In the genomic region with DNA sequence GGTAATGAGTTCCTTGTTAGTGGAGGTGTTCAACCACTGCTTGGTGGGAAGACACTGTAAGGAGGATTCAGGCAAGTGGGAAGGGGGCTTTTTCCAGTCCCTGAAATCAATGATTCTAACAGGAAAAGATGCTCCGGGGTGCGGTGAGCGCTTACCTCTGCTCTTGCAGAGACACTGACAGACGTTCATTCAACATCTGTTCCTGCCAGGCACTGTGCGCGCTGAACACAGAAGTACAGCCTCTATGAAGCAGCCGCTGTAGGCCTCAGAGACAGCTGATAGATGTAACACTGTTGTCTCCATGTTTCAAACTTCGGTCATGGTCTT, we compare ENCODE assay signal across 8 cellular contexts. TPM values are rescaled to one million over a fixed set of nuclear protein-coding genes. Genes with fewer than 3 reads are reported as not detected.
A peak's percentile ranks its signal among the peaks of the same experiment; 100 is the strongest.
DNase-seq lines count a peak whose midpoint lies in the region; ATAC-seq and TF ChIP-seq lines count a peak whose summit lies in the region.

No MANE protein-coding gene starts in this region.

- ATAC-seq in HG03196 (IDR thresholded peaks at IDR 0.05; ENCODE audit: unreplicated experiment) (no peak), GM21360 (IDR thresholded peaks at IDR 0.05; ENCODE audit: unreplicated experiment) (no peak), GM19397 (IDR thresholded peaks at IDR 0.05; ENCODE audit: unreplicated experiment) (no peak)

- H3K9me3 ChIP-seq in ovary: no peaks in the 10 kb centered on the region

- no peak for TF ChIP-seq EP300 in ovary (IDR thresholded peaks at IDR 0.05)

- H3K4me1 ChIP-seq in ovary (ENCODE audit: insufficient read depth): peaks cover 4% of the 10 kb centered on the region

- TF ChIP-seq POLR2A in ovary (IDR thresholded peaks at IDR 0.05): no peak

- peak overlapping the region; percentile 79 to 90 for H3K27ac ChIP-seq in ovary

- no peaks in the 10 kb centered on the region for H3K36me3 ChIP-seq in ovary

- DNase-seq in DMS79 (lab: John Stamatoyannopoulos, UW) (peak; percentile 34), SK-N-DZ (ENCODE audit: low spot score) (peak; percentile 70), epithelial cell of esophagus (ENCODE audit: low read depth) (no peak), ovary (peak; percentile 27 to 44 (median 34)), GF-D8 (lab: John Stamatoyannopoulos, UW) (no peak)

- TF ChIP-seq CTCF in epithelial cell of esophagus (IDR thresholded peaks at IDR 0.05; ENCODE audit: insufficient read depth, low read depth, low read length, missing control alignments): no peak
- TF ChIP-seq CTCF in ovary (IDR thresholded peaks at IDR 0.05): no peak

- H3K27me3 ChIP-seq in ovary: no peaks in the 10 kb centered on the region

- WGBS in ovary, 3 donors: 83 to 92% (median 87%) methylated on average over 8 of the region's 8 CpGs

- H3K4me3 ChIP-seq in epithelial cell of esophagus (ENCODE audit: low read length) (peak overlapping the region; percentile 56), ovary (no peak overlapping the region)

- intact Hi-C loops in ovary (cut with DNase I): loop anchor here in 1 of 4 donors (5.0 kb wide), 1 partner anchor 47 kb away; no protein-coding TSS in a partner anchor

RNA-seq across cellular contexts. Expression of gene CLIP4, which starts 0.7 kb away (rescaled TPM):
- 5.6 and 6.4 TPM in 2 replicates for polyA plus RNA-seq in SK-N-DZ (2014; cell fraction: cytosol; rRNA removed)
- polyA plus RNA-seq in SK-N-DZ (2014; cell fraction: nucleus; rRNA removed): 14.9 and 24.1 TPM in 2 replicates
- total RNA-seq in ovary: 10 to 100 TPM; 40.2 to 64.7 (median 54.4) TPM
- 10 to 100 TPM; 20.7 to 24.2 TPM for polyA plus RNA-seq in ovary

RNA-seq across cellular contexts. Expression of gene PCARE, which starts 40.2 kb away (rescaled TPM):
- not detected in 2 replicates for polyA plus RNA-seq in SK-N-DZ (2014; cell fraction: cytosol; rRNA removed)
- polyA plus RNA-seq in SK-N-DZ (2014; cell fraction: nucleus; rRNA removed): not detected in 2 replicates
- total RNA-seq in ovary: under 1 TPM; 0.08 to 0.27 (median 0.15) TPM
- under 1 TPM; 0.30 to 0.50 TPM for polyA plus RNA-seq in ovary

Comparison
In these comparisons a context has a peak if more than half of its experiments do, and no peak if none do; other contexts are left out.
1. DNase-seq: peak in DMS79 (single experiment), SK-N-DZ (single experiment) and ovary (5 of 5); none in epithelial cell of esophagus (single experiment) and GF-D8 (single experiment).